Comparison of ENCODE assay signal across 9 cellular contexts in genomic region chr19:50461066-50461875, GRCh38. TPM values are rescaled to one million over a fixed set of nuclear protein-coding genes. Genes with fewer than 3 reads are reported as not detected.
DNase-seq lines count a peak whose midpoint lies in the region; ATAC-seq, FAIRE-seq and TF ChIP-seq lines count a peak whose summit lies in the region.
"Had no signal": no experiment of that assay in that cellular context is flagged by ENCODE, and none has a peak within 500 bp of the region (broad histone marks: within the 10 kb centered on the region; RNA-seq: fewer than 3 reads in every experiment).

No MANE protein-coding gene starts in this region.

- H3K36me3 ChIP-seq in astrocyte (ENCODE audit: insufficient read depth, low read length), result no peaks in the 10 kb centered on the region

- DNase-seq in AG08396 (ENCODE audit: low spot score) (peak; percentile 91), NB4 (ENCODE audit: low read depth) (peak; percentile 69), T follicular helper cell (ENCODE audit: low read depth) (peak; percentile 28), astrocyte (ENCODE audit: low read depth) (peak; percentile 34), hippocampal formation (lab: John Stamatoyannopoulos, UW) (peak; percentile 9 to 20)
- peak; percentile 51 for DNase-seq in stimulated activated CD4-positive, alpha-beta T cell treated with anti-CD3 and anti-CD28 coated beads, Interleukin-12 subunit alpha, Interleukin-12 subunit beta, amount 100 ng/mL, for 4 hours

- H3K4me1 Mint-ChIP-seq in astrocyte (ENCODE audit: low read depth, unreplicated experiment), result no peaks in the 10 kb centered on the region

- no peak overlapping the region for H3K27ac ChIP-seq in astrocyte (ENCODE audit: low read depth, low read length)

- H3K79me2 ChIP-seq in astrocyte (ENCODE audit: insufficient read depth, low read length), result no peaks in the 10 kb centered on the region

- H3K4me3 ChIP-seq in NB4 (ENCODE audit: low read depth, low read length) (no peak overlapping the region), astrocyte (ENCODE audit: insufficient read depth, low read depth, low read length) (no peak overlapping the region)

- no peak for FAIRE-seq in astrocyte (lab: Jason Lieb, UNC)

- peak; percentile 77 for TF ChIP-seq CTCF in NB4 (IDR thresholded peaks at IDR 0.05; ENCODE audit: low read depth, low read length)
- peak; percentile 65 for TF ChIP-seq CTCF in astrocyte (IDR thresholded peaks at IDR 0.05; ENCODE audit: insufficient read depth, low read depth, low read length)

- peak overlapping the region; percentile 68 for H2AFZ ChIP-seq in astrocyte (ENCODE audit: low read depth, low read length)

- no peak overlapping the region for H3K4me2 ChIP-seq in astrocyte (ENCODE audit: low read length)

- no peak overlapping the region for H3K27ac Mint-ChIP-seq in astrocyte (ENCODE audit: unreplicated experiment)

- no peaks in the 10 kb centered on the region for H3K27me3 ChIP-seq in astrocyte (ENCODE audit: insufficient read depth, low read length)

- H3K9me3 ChIP-seq in astrocyte (ENCODE audit: insufficient read depth, low read depth, low read length), result no peaks in the 10 kb centered on the region

- H3K4me3 Mint-ChIP-seq in astrocyte (ENCODE audit: unreplicated experiment), result no peak overlapping the region

- H3K9ac ChIP-seq in astrocyte (ENCODE audit: low read length), result no peak overlapping the region

- H3K9me3 Mint-ChIP-seq in astrocyte (ENCODE audit: unreplicated experiment), result peaks cover 15% of the 10 kb centered on the region

- no peaks in the 10 kb centered on the region for H3K36me3 Mint-ChIP-seq in astrocyte (ENCODE audit: low read depth, unreplicated experiment)

- H3K4me1 ChIP-seq in astrocyte (ENCODE audit: insufficient read depth, low read length), result peaks cover 5% of the 10 kb centered on the region

- H4K20me1 ChIP-seq in astrocyte (ENCODE audit: insufficient read depth, low read length), result no peaks in the 10 kb centered on the region

- ATAC-seq in GM18511 (IDR thresholded peaks at IDR 0.05; ENCODE audit: unreplicated experiment) (peak; percentile 55), GM18505 (IDR thresholded peaks at IDR 0.05; ENCODE audit: unreplicated experiment) (no peak)

- peaks cover 2% of the 10 kb centered on the region for H3K27me3 Mint-ChIP-seq in astrocyte (ENCODE audit: low read depth, unreplicated experiment)

- TF ChIP-seq POLR2A in NB4 (IDR thresholded peaks at IDR 0.05; ENCODE audit: extremely low read depth, insufficient read length) (no peak), GM18505 (IDR thresholded peaks at IDR 0.05; ENCODE audit: borderline replicate concordance, extremely low read depth, insufficient read depth, insufficient read length) (no peak)

RNA-seq across cellular contexts. Expression of gene EMC10, which starts 15.0 kb away (rescaled TPM):
- not detected in 2 replicates for total RNA-seq in astrocyte

RNA-seq across cellular contexts. Expression of gene GARIN5A, which starts 15.4 kb away (rescaled TPM):
- not detected in 2 replicates for total RNA-seq in astrocyte
- total RNA-seq: subcutaneous adipose tissue had no signal

RNA-seq across cellular contexts. Expression of gene MYBPC2, which starts 28.6 kb away (rescaled TPM):
- not detected in 2 replicates for total RNA-seq in astrocyte
- total RNA-seq: subcutaneous adipose tissue had no signal

RNA-seq across cellular contexts. Expression of gene SPIB, which starts 42.5 kb away (rescaled TPM):
- total RNA-seq in astrocyte, result 0.14 TPM in 1 of 2 replicates, not detected in the other
- total RNA-seq: subcutaneous adipose tissue had no signal

RNA-seq across cellular contexts. Expression of gene JOSD2, which starts 49.7 kb away (rescaled TPM):
- total RNA-seq in astrocyte, result not detected in 2 replicates

Comparison
In these comparisons a context has a peak if more than half of its experiments do, and no peak if none do; other contexts are left out.
1. DNase-seq: peak in every context shown above with its lines; median percentile 91 in AG08396; 69 in NB4; 51 in stimulated activated CD4-positive, alpha-beta T cell treated with anti-CD3 and anti-CD28 coated beads, Interleukin-12 subunit alpha, Interleukin-12 subunit beta, amount 100 ng/mL, for 4 hours; 34 in astrocyte; 28 in T follicular helper cell; 14 in hippocampal formation.